In genomic region chr13:49877629-49878218, GRCh38 we compare ENCODE assay signal across 25 cellular contexts. TPM values are rescaled to one million over a fixed set of nuclear protein-coding genes. Genes with fewer than 3 reads are reported as not detected.
DNase-seq lines count a peak whose midpoint lies in the region; FAIRE-seq and TF ChIP-seq lines count a peak whose summit lies in the region.
"Had no signal": no experiment of that assay in that cellular context is flagged by ENCODE, and none has a peak within 500 bp of the region (broad histone marks: within the 10 kb centered on the region; RNA-seq: fewer than 3 reads in every experiment).

No MANE protein-coding gene starts in this region.

- no peak overlapping the region for H4K5ac ChIP-seq in H9 (ENCODE audit: insufficient read length, low read depth, low read length)

- H3K27me3 Mint-ChIP-seq in CD4-positive, alpha-beta memory T cell, result peaks cover 13 to 16% of the 10 kb centered on the region in 2 donors
- H3K27me3 Mint-ChIP-seq in H9 (ENCODE audit: low read depth), result peaks cover 6% of the 10 kb centered on the region
- H3K27me3 Mint-ChIP-seq: IgD-negative memory B cell had no signal

- H3K9ac ChIP-seq in fibroblast of lung (ENCODE audit: insufficient read depth, low read length) (no peak overlapping the region), H9 (ENCODE audit: extremely low read depth, insufficient read length, low read length) (no peak overlapping the region)

- H4K8ac ChIP-seq in H9 (replicated peaks; ENCODE audit: insufficient read length, low read depth, low read length), result no peak overlapping the region

- H3K27ac ChIP-seq in HEK293 (ENCODE audit: extremely low read depth, low read depth, low read length), result no peak overlapping the region
- H3K27ac ChIP-seq in fibroblast of lung (ENCODE audit: insufficient read depth, low read length), result no peak overlapping the region
- no peak overlapping the region for H3K27ac ChIP-seq in CD4-positive, alpha-beta memory T cell (ENCODE audit: low read depth, low read length)
- H3K27ac ChIP-seq in H9 (ENCODE audit: insufficient read length, low read depth, low read length), result no peak overlapping the region
- H3K27ac ChIP-seq: gastroesophageal sphincter, SK-N-MC, skin epidermis, thoracic aorta had no signal

- H2BK20ac ChIP-seq in H9 (ENCODE audit: low read depth, low read length, poor library complexity, severe bottlenecking), result no peak overlapping the region

- CTCF ChIA-PET in HEK293 (lab: Yijun Ruan, JAX), result no interaction called here
- CTCF ChIA-PET in CD4-positive, alpha-beta memory T cell (lab: Charles Lee; ENCODE audit: partially characterized antibody), result no interaction called here

- no peaks in the 10 kb centered on the region for H3K79me2 ChIP-seq in fibroblast of lung (ENCODE audit: control insufficient read depth, insufficient read depth, low read length)
- no peaks in the 10 kb centered on the region for H3K79me2 ChIP-seq in H9 (ENCODE audit: insufficient read depth, low read length)

- peaks cover 0 to 45% (median 30%) of the 10 kb centered on the region in 8 donors for H3K9me3 Mint-ChIP-seq in CD4-positive, alpha-beta memory T cell
- peaks cover 84 to 89% of the 10 kb centered on the region in 2 experiments for H3K9me3 Mint-ChIP-seq in H9

- H3K36me3 Mint-ChIP-seq in CD4-positive, alpha-beta memory T cell, result peaks cover 2 to 8% of the 10 kb centered on the region in 2 donors
- H3K36me3 Mint-ChIP-seq in H9 (ENCODE audit: insufficient read depth in 1 of 3, low read depth in 3 of 3), result peaks cover 20 to 51% (median 39%) of the 10 kb centered on the region in 3 experiments

- H2AFZ ChIP-seq in fibroblast of lung (ENCODE audit: low read length) (no peak overlapping the region), H9 (ENCODE audit: low read length) (no peak overlapping the region)

- H3K56ac ChIP-seq in H9 (ENCODE audit: insufficient read length, low read depth, low read length), result no peak overlapping the region

- intact Hi-C loops in CD4-positive, alpha-beta memory T cell (cut with micrococcal nuclease), result no loop called here

- no peak overlapping the region for H2BK15ac ChIP-seq in H9 (ENCODE audit: low read depth, low read length)

- H2BK120ac ChIP-seq in H9 (ENCODE audit: low read depth, low read length, poor library complexity, severe bottlenecking), result no peak overlapping the region

- H3K4me1 ChIP-seq in HEK293 (ENCODE audit: control insufficient read depth, insufficient read depth, low read length) (no peaks in the 10 kb centered on the region), fibroblast of lung (ENCODE audit: control insufficient read depth, extremely low read depth, insufficient read depth, low read length) (no peaks in the 10 kb centered on the region), H9 (ENCODE audit: insufficient read depth, low read length) (no peaks in the 10 kb centered on the region)
- H3K4me1 ChIP-seq in CD4-positive, alpha-beta memory T cell (ENCODE audit: insufficient read depth, low read length), result no peaks in the 10 kb centered on the region
- H3K4me1 ChIP-seq: gastroesophageal sphincter had no signal

- H3K4me3 ChIP-seq in HEK293 (ENCODE audit: low read depth, low read length) (no peak overlapping the region), fibroblast of lung (replicated peaks in 1 of 4; ENCODE audit: control extremely low read depth in 1 of 4, insufficient read depth in 1 of 4, low read depth in 3 of 4, low read length in 4 of 4) (no peak overlapping the region)
- H3K4me3 ChIP-seq in CD4-positive, alpha-beta memory T cell (ENCODE audit: low read length in 2 of 2), result no peak overlapping the region
- H3K4me3 ChIP-seq: gastroesophageal sphincter, SK-N-MC, skin epidermis, thoracic aorta had no signal

- H3K4ac ChIP-seq in H9 (ENCODE audit: low read depth, low read length), result no peak overlapping the region

- no peak overlapping the region for H3K27ac Mint-ChIP-seq in CD4-positive, alpha-beta memory T cell
- no peak overlapping the region for H3K27ac Mint-ChIP-seq in H9
- H3K27ac Mint-ChIP-seq: IgD-negative memory B cell; naive thymus-derived CD4-positive, alpha-beta T cell had no signal

- H3T11ph ChIP-seq in H9 (ENCODE audit: low read length), result no peak overlapping the region

- no peak overlapping the region for H2BK12ac ChIP-seq in H9 (ENCODE audit: insufficient read length, low read depth, low read length)

- no peaks in the 10 kb centered on the region for H3K23me2 ChIP-seq in H9 (ENCODE audit: insufficient read length, low read depth, low read length, poor library complexity, severe bottlenecking)

- FAIRE-seq in A204.1 (lab: Jason Lieb, UNC) (peak; percentile 63), RCC 7860 (lab: Jason Lieb, UNC) (no peak)
- FAIRE-seq: endothelial cell of umbilical vein, GM12892 had no signal

- H3K27me3 ChIP-seq in fibroblast of lung (ENCODE audit: control insufficient read depth, insufficient read depth, low read length), result no peaks in the 10 kb centered on the region
- H3K27me3 ChIP-seq in CD4-positive, alpha-beta memory T cell (ENCODE audit: insufficient read depth, low read length), result no peaks in the 10 kb centered on the region
- no peaks in the 10 kb centered on the region for H3K27me3 ChIP-seq in H9 (ENCODE audit: insufficient read depth, low read length)
- H3K27me3 ChIP-seq: gastroesophageal sphincter had no signal

- no peak for TF ChIP-seq CTCF in HEK293 (tag by site-specific recombination; IDR thresholded peaks at IDR 0.05)
- TF ChIP-seq CTCF in fibroblast of lung (conservative IDR thresholded peaks at IDR 0.05 in 1 of 2, IDR thresholded peaks at IDR 0.05 in 1 of 2; ENCODE audit: low read depth in 1 of 2, low read length in 2 of 2), result no peak
- TF ChIP-seq CTCF in H9 (conservative IDR thresholded peaks at IDR 0.05), result no peak

- no peaks in the 10 kb centered on the region for H3K4me1 Mint-ChIP-seq in CD4-positive, alpha-beta memory T cell
- no peaks in the 10 kb centered on the region for H3K4me1 Mint-ChIP-seq in H9
- H3K4me1 Mint-ChIP-seq: IgD-negative memory B cell; naive thymus-derived CD4-positive, alpha-beta T cell had no signal

- H4K20me1 ChIP-seq in fibroblast of lung (ENCODE audit: control insufficient read depth, extremely low read depth, insufficient read depth, low read length) (no peaks in the 10 kb centered on the region), H9 (ENCODE audit: control insufficient read depth, insufficient read depth, insufficient read length) (no peaks in the 10 kb centered on the region)

- H4K91ac ChIP-seq in H9 (ENCODE audit: insufficient read length, low read depth, low read length), result no peak overlapping the region

- H3K79me1 ChIP-seq in H9 (ENCODE audit: insufficient read depth, low read depth, low read length, poor library complexity, severe bottlenecking), result no peaks in the 10 kb centered on the region

- no peak overlapping the region for H3K14ac ChIP-seq in H9 (ENCODE audit: insufficient read depth, low read length)

- H3K4me2 ChIP-seq in fibroblast of lung (ENCODE audit: extremely low read depth, insufficient read depth, low read length), result no peak overlapping the region
- H3K4me2 ChIP-seq in H9 (ENCODE audit: insufficient read depth, insufficient read length, low read length), result no peak overlapping the region

- no peaks in the 10 kb centered on the region for H3K9me3 ChIP-seq in HEK293 (ENCODE audit: control insufficient read depth, insufficient read depth, low read depth, low read length)
- no peaks in the 10 kb centered on the region for H3K9me3 ChIP-seq in fibroblast of lung (ENCODE audit: control insufficient read depth, insufficient read depth, low read depth, low read length)
- peaks cover 0 to 9% of the 10 kb centered on the region in 2 donors for H3K9me3 ChIP-seq in CD4-positive, alpha-beta memory T cell (ENCODE audit: control insufficient read depth in 1 of 2, low read length in 2 of 2)
- peaks cover 31% of the 10 kb centered on the region for H3K9me3 ChIP-seq in H9 (ENCODE audit: control insufficient read depth, low read depth, low read length)

- no peak overlapping the region for H2BK5ac ChIP-seq in H9 (ENCODE audit: insufficient read length, low read length)

- DNase-seq in RCC 7860 (ENCODE audit: low spot score) (peak; percentile 12), fibroblast of lung (ENCODE audit: low read depth in 2 of 2) (peak; percentile 6 to 15), H9 (no peak), NCI-H146 (lab: John Stamatoyannopoulos, UW) (no peak)
- DNase-seq in CD4-positive, alpha-beta memory T cell, result no peak
- DNase-seq in stimulated activated CD8-positive, alpha-beta memory T cell treated with anti-CD3 and anti-CD28 coated beads, Interleukin-4, amount 100 ng/mL, for 48 hours, result no peak
- DNase-seq: activated CD4-positive, alpha-beta T cell treated with anti-CD3 and anti-CD28 coated beads for 4 hours; activated effector memory CD4-positive, alpha-beta T cell treated with anti-CD3 and anti-CD28 coated beads, Interleukin-2, amount 50 U/mL, for 16 hours; amniotic stem cell; COR-L47; GDM1; naive thymus-derived CD4-positive, alpha-beta T cell; NCI-H1436; NCI-H446 treated with DMSO at 0.1 percent for 48 hours; posterior cingulate gyrus; T1000 had no signal

- no peaks in the 10 kb centered on the region for H3K36me3 ChIP-seq in HEK293 (ENCODE audit: control insufficient read depth in 2 of 2, insufficient read depth in 1 of 2, low read length in 2 of 2)
- H3K36me3 ChIP-seq in fibroblast of lung (ENCODE audit: control insufficient read depth, insufficient read depth, low read length), result no peaks in the 10 kb centered on the region
- H3K36me3 ChIP-seq in CD4-positive, alpha-beta memory T cell (ENCODE audit: insufficient read depth, low read length), result no peaks in the 10 kb centered on the region
- H3K36me3 ChIP-seq: gastroesophageal sphincter, thoracic aorta had no signal

- H3K18ac ChIP-seq in H9 (ENCODE audit: insufficient read length, low read depth, low read length), result no peak overlapping the region

- no peak overlapping the region for H2AK5ac ChIP-seq in H9 (ENCODE audit: insufficient read length, low read length)

- WGBS in H9 (ENCODE audit: extremely low coverage, insufficient read length, low lambda C conversion rate), result no CpG with 5 or more reads among the region's 3 CpGs

- H3K23ac ChIP-seq in H9 (ENCODE audit: insufficient read length, low read depth, low read length), result no peak overlapping the region

- POLR2A ChIA-PET in HEK293 (lab: Yijun Ruan, JAX), result no interaction called here
- POLR2A ChIA-PET in CD4-positive, alpha-beta memory T cell (lab: Charles Lee; ENCODE audit: partially characterized antibody), result no interaction called here

- H3K4me3 Mint-ChIP-seq in CD4-positive, alpha-beta memory T cell, result no peak overlapping the region
- H3K4me3 Mint-ChIP-seq in H9, result no peak overlapping the region
- H3K4me3 Mint-ChIP-seq: naive thymus-derived CD4-positive, alpha-beta T cell had no signal

TF ChIP-seq in HEK293, 187 proteins besides CTCF, POLR2A, EP300 and RAD21 (continues in another document):
- TF ChIP-seq ZFP41 (tag by site-specific recombination; IDR thresholded peaks at IDR 0.05; ENCODE audit: borderline replicate concordance), result no peak
- no peak for TF ChIP-seq ZNF239 (tag by site-specific recombination; IDR thresholded peaks at IDR 0.05)
- no peak for TF ChIP-seq BCL11A (tag by site-specific recombination; IDR thresholded peaks at IDR 0.05; ENCODE audit: low read depth)

RNA-seq across cellular contexts. Expression of gene SPRYD7, which starts 58.4 kb away (rescaled TPM):
- 3.6 and 6.6 TPM in 2 replicates for total RNA-seq in fibroblast of lung
- 5.9 and 9.4 TPM in 2 replicates for polyA plus RNA-seq in fibroblast of lung
- polyA plus RNA-seq in fibroblast of lung (2012), result 9.2 and 12.3 TPM in 2 replicates
- polyA minus RNA-seq in fibroblast of lung (ENCODE audit: low replicate concordance), result 1.1 and 1.5 TPM in 2 replicates
- total RNA-seq in CD4-positive, alpha-beta memory T cell, result 1 to 10 TPM; 3.3 to 5.1 TPM
- 1 to 10 TPM; 3.0 to 3.2 TPM for polyA plus RNA-seq in CD4-positive, alpha-beta memory T cell
- total RNA-seq in H9 (2021), result 1.8 and 2.4 TPM in 2 replicates

Comparison
In these comparisons a context has a peak if more than half of its experiments do, and no peak if none do; other contexts are left out.
1. DNase-seq: peak in RCC 7860 (single experiment) and fibroblast of lung (2 of 2); none in CD4-positive, alpha-beta memory T cell (0 of 5), H9 (single experiment), NCI-H146 (single experiment) and stimulated activated CD8-positive, alpha-beta memory T cell treated with anti-CD3 and anti-CD28 coated beads, Interleukin-4, amount 100 ng/mL, for 48 hours (single experiment).